In the genomic region with DNA sequence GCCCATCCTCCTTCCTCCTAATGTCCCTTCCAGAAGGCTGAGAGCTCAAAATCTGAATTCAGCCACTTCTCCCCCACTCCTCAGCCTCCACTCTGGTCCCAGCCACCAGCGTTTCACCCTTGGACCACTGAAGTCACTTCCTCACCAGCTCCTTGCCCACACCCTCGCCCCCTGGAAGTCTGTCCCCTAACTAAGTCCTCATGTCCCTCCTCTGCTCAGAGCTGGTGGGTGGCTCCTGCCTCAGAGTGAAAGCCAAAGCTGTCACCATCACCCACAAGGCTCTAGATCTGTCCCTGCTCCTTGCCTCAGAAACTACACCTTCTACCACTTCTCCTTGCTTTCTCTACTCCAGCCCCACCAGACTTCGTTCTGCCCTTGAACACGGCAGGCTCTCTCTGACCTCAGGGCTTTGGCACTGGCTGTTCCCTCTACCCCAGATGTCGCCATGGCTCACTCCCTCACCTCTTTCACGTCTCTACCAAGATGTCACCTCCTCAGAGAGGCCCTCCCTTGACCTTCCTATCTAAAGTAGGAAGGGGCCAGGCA, we compare ENCODE assay signal across 12 cellular contexts. TPM values are rescaled to one million over a fixed set of nuclear protein-coding genes. Genes with fewer than 3 reads are reported as not detected.
DNase-seq lines count a peak whose midpoint lies in the region; ATAC-seq and TF ChIP-seq lines count a peak whose summit lies in the region.
"Had no signal": no experiment of that assay in that cellular context is flagged by ENCODE, and none has a peak within 500 bp of the region (broad histone marks: within the 10 kb centered on the region; RNA-seq: fewer than 3 reads in every experiment).

No MANE protein-coding gene starts in this region.

- H3K4me3 Mint-ChIP-seq in activated CD8-positive, alpha-beta memory T cell treated with anti-CD3 and anti-CD28 coated beads, Interleukin-2, amount 10 ng/mL, durations not matched to agents 7 days and 5 days, result peak overlapping the region; percentile 27
- peak overlapping the region; percentile 50 to 98 (median 59) for H3K4me3 Mint-ChIP-seq in brain

- H3K9me3 ChIP-seq in Loucy (ENCODE audit: insufficient read depth, low read depth, low read length) (no peaks in the 10 kb centered on the region), osteoblast (ENCODE audit: low read depth, low read length) (no peaks in the 10 kb centered on the region), tibial artery (no peaks in the 10 kb centered on the region)

- H3K4me2 ChIP-seq in Loucy (ENCODE audit: low read depth, low read length, poor library complexity, severe bottlenecking) (peak overlapping the region; percentile 11), osteoblast (ENCODE audit: insufficient read depth, low read length) (peak overlapping the region; percentile 84)

- H3K27me3 ChIP-seq in Loucy (ENCODE audit: insufficient read depth, low read length, poor library complexity, severe bottlenecking), result no peaks in the 10 kb centered on the region
- no peaks in the 10 kb centered on the region for H3K27me3 ChIP-seq in osteoblast (ENCODE audit: insufficient read depth, low read length)
- no peaks in the 10 kb centered on the region for H3K27me3 ChIP-seq in tibial artery

- H4K20me1 ChIP-seq in Loucy (ENCODE audit: insufficient read depth, low read length, poor library complexity, severe bottlenecking) (peaks cover 5% of the 10 kb centered on the region), osteoblast (ENCODE audit: insufficient read depth, low read length) (peaks cover 4% of the 10 kb centered on the region)

- H3F3A ChIP-seq in Loucy (ENCODE audit: low read depth), result 0 out of 2 replicates have a peak, but pooled peaks cover 3% of the 10 kb centered on the region

- DNase-seq in activated CD8-positive, alpha-beta memory T cell treated with anti-CD3 and anti-CD28 coated beads, Interleukin-2, amount 10 ng/mL, durations not matched to agents 7 days and 5 days, result no peak
- no peak for DNase-seq in activated CD8-positive, alpha-beta memory T cell treated with anti-CD3 and anti-CD28 coated beads for 24 hours
- DNase-seq in osteoblast (ENCODE audit: insufficient read length, low spot score, missing footprints) (peak; percentile 75), tibial artery (no peak), RPMI8226 (no peak)
- DNase-seq: erythroblast; stimulated activated CD8-positive, alpha-beta memory T cell treated with anti-CD3 and anti-CD28 coated beads, Interleukin-4, amount 100 ng/mL, for 48 hours had no signal

- H3K9ac ChIP-seq in Loucy (ENCODE audit: low read depth, low read length, poor library complexity, severe bottlenecking), result no peak overlapping the region
- H3K9ac ChIP-seq: KMS-11 had no signal

- H3K9me2 ChIP-seq in Loucy (replicated peaks; ENCODE audit: low read depth, low read length), result no peaks in the 10 kb centered on the region

- peaks cover 16% of the 10 kb centered on the region for H3K79me2 ChIP-seq in Loucy (ENCODE audit: insufficient read depth, low read length)
- H3K79me2 ChIP-seq in osteoblast (ENCODE audit: insufficient read depth, low read length), result peaks cover 49% of the 10 kb centered on the region

- CTCF ChIA-PET in activated CD8-positive, alpha-beta memory T cell treated with anti-CD3 and anti-CD28 coated beads, Interleukin-2, amount 10 ng/mL, durations not matched to agents 7 days and 5 days (lab: Charles Lee), result interaction anchor here (0.8 to 1.6 kb wide), 4 partner anchors 18 to 67 kb away, joined by 3 to 6 read pairs (median 4); no protein-coding TSS in a partner anchor

- H3K27ac Mint-ChIP-seq in activated CD8-positive, alpha-beta memory T cell treated with anti-CD3 and anti-CD28 coated beads, Interleukin-2, amount 10 ng/mL, durations not matched to agents 7 days and 5 days, result peak overlapping the region; percentile 77
- peak overlapping the region in 4 of 5 experiments; percentile 26 to 68 (median 58) for H3K27ac Mint-ChIP-seq in brain

- no peak overlapping the region for H3K4me3 ChIP-seq in Loucy (ENCODE audit: low read length, poor library complexity, severe bottlenecking)
- peak overlapping the region; percentile 45 for H3K4me3 ChIP-seq in osteoblast (ENCODE audit: insufficient read depth, low read length)
- H3K4me3 ChIP-seq in tibial artery, result no peak overlapping the region

- no peak for ATAC-seq in activated CD8-positive, alpha-beta memory T cell treated with anti-CD3 and anti-CD28 coated beads, Interleukin-2, amount 10 ng/mL, durations not matched to agents 7 days and 5 days
- ATAC-seq in HG02588 (IDR thresholded peaks at IDR 0.05; ENCODE audit: unreplicated experiment), result no peak

- peaks cover 27% of the 10 kb centered on the region for H3K4me1 ChIP-seq in Loucy (ENCODE audit: insufficient read depth, low read length, poor library complexity, severe bottlenecking)
- peaks cover 33% of the 10 kb centered on the region for H3K4me1 ChIP-seq in osteoblast (ENCODE audit: insufficient read depth, low read length)
- peaks cover 0 to 36% (median 28%) of the 10 kb centered on the region in 4 donors for H3K4me1 ChIP-seq in tibial artery

- peaks cover 62% of the 10 kb centered on the region for H3K4me1 Mint-ChIP-seq in activated CD8-positive, alpha-beta memory T cell treated with anti-CD3 and anti-CD28 coated beads, Interleukin-2, amount 10 ng/mL, durations not matched to agents 7 days and 5 days
- H3K4me1 Mint-ChIP-seq in brain, result peaks cover 42% of the 10 kb centered on the region

- intact Hi-C loops in tibial artery (cut with DNase I; ENCODE audit: low total_unique reads), result no loop called here

- no peaks in the 10 kb centered on the region for H3K27me3 Mint-ChIP-seq in activated CD8-positive, alpha-beta memory T cell treated with anti-CD3 and anti-CD28 coated beads, Interleukin-2, amount 10 ng/mL, durations not matched to agents 7 days and 5 days
- H3K27me3 Mint-ChIP-seq in brain, result peaks cover 7% of the 10 kb centered on the region

- no peaks in the 10 kb centered on the region for H3K9me3 Mint-ChIP-seq in activated CD8-positive, alpha-beta memory T cell treated with anti-CD3 and anti-CD28 coated beads, Interleukin-2, amount 10 ng/mL, durations not matched to agents 7 days and 5 days (ENCODE audit: low read depth)
- H3K9me3 Mint-ChIP-seq in brain, result no peaks in the 10 kb centered on the region

- no peaks in the 10 kb centered on the region for H3K36me3 ChIP-seq in Loucy (ENCODE audit: insufficient read depth, low read length)
- peaks cover 26% of the 10 kb centered on the region for H3K36me3 ChIP-seq in osteoblast (ENCODE audit: insufficient read depth, low read length)
- peaks cover 0 to 43% (median 35%) of the 10 kb centered on the region in 3 donors for H3K36me3 ChIP-seq in tibial artery

- peaks cover 10% of the 10 kb centered on the region for H3K36me3 Mint-ChIP-seq in activated CD8-positive, alpha-beta memory T cell treated with anti-CD3 and anti-CD28 coated beads, Interleukin-2, amount 10 ng/mL, durations not matched to agents 7 days and 5 days
- H3K36me3 Mint-ChIP-seq in brain, result peaks cover 37% of the 10 kb centered on the region

- H2AFZ ChIP-seq in Loucy (ENCODE audit: low read length) (no peak overlapping the region), osteoblast (ENCODE audit: low read length) (no peak overlapping the region)

- TF ChIP-seq CTCF in Loucy (conservative IDR thresholded peaks at IDR 0.05; ENCODE audit: low read length), result no peak
- TF ChIP-seq CTCF in brain (conservative IDR thresholded peaks at IDR 0.05), result no peak
- TF ChIP-seq CTCF in osteoblast (IDR thresholded peaks at IDR 0.05; ENCODE audit: extremely low read depth, low read depth, low read length), result no peak
- no peak for TF ChIP-seq CTCF in tibial artery (IDR thresholded peaks at IDR 0.05)

- H3K27ac ChIP-seq in osteoblast (ENCODE audit: low read depth, low read length) (peak overlapping the region; percentile 54), tibial artery (no peak overlapping the region)

RNA-seq across cellular contexts. Expression of a gene that starts 1.7 kb away (rescaled TPM):
- 10 to 100 TPM; 62.5 to 73.4 TPM for total RNA-seq in activated CD8-positive, alpha-beta memory T cell treated with anti-CD3 and anti-CD28 coated beads, Interleukin-2, amount 10 ng/mL, durations not matched to agents 7 days and 5 days
- polyA plus RNA-seq in brain (ENCODE audit: insufficient read depth, low read depth, low replicate concordance), result 97.8 TPM
- total RNA-seq in osteoblast, result 88.4 and 96.3 TPM in 2 replicates

RNA-seq across cellular contexts. Expression of a gene that starts 15.6 kb away (rescaled TPM):
- 10 to 100 TPM in 1 of 2 experiments, 1 to 10 TPM in 1; 8.9 to 12.2 TPM for total RNA-seq in activated CD8-positive, alpha-beta memory T cell treated with anti-CD3 and anti-CD28 coated beads, Interleukin-2, amount 10 ng/mL, durations not matched to agents 7 days and 5 days
- 4.9 TPM for polyA plus RNA-seq in brain (ENCODE audit: insufficient read depth, low read depth, low replicate concordance)
- total RNA-seq in osteoblast, result 10.5 and 10.6 TPM in 2 replicates

RNA-seq across cellular contexts. Expression of a gene that starts 17.2 kb away (rescaled TPM):
- total RNA-seq in activated CD8-positive, alpha-beta memory T cell treated with anti-CD3 and anti-CD28 coated beads, Interleukin-2, amount 10 ng/mL, durations not matched to agents 7 days and 5 days, result 10 to 100 TPM in 1 of 2 experiments, 1 to 10 TPM in 1; 6.4 to 11.7 TPM
- polyA plus RNA-seq in brain (ENCODE audit: insufficient read depth, low read depth, low replicate concordance), result 14.8 TPM
- total RNA-seq in osteoblast, result 6.9 and 8.5 TPM in 2 replicates
- polyA plus RNA-seq: neural cell had no signal

RNA-seq across cellular contexts. Expression of a gene that starts 45.8 kb away (rescaled TPM):
- total RNA-seq in activated CD8-positive, alpha-beta memory T cell treated with anti-CD3 and anti-CD28 coated beads, Interleukin-2, amount 10 ng/mL, durations not matched to agents 7 days and 5 days, result 10 to 100 TPM in 1 of 2 experiments, 1 to 10 TPM in 1; 5.6 to 98.6 TPM
- 0.92 TPM for polyA plus RNA-seq in brain (ENCODE audit: insufficient read depth, low read depth, low replicate concordance)
- total RNA-seq in osteoblast, result 3.3 and 3.8 TPM in 2 replicates

RNA-seq across cellular contexts. Expression of a gene that starts 51.7 kb away (rescaled TPM):
- total RNA-seq in activated CD8-positive, alpha-beta memory T cell treated with anti-CD3 and anti-CD28 coated beads, Interleukin-2, amount 10 ng/mL, durations not matched to agents 7 days and 5 days, result 10 to 100 TPM; 26.1 to 26.8 TPM
- 34.8 TPM for polyA plus RNA-seq in brain (ENCODE audit: insufficient read depth, low read depth, low replicate concordance)
- 47.4 and 52.5 TPM in 2 replicates for total RNA-seq in osteoblast
